Comparison of ENCODE assay signal across 8 cellular contexts in genomic region chr17:2786176-2786881, GRCh38. TPM values are rescaled to one million over a fixed set of nuclear protein-coding genes. Genes with fewer than 3 reads are reported as not detected.
A peak's percentile ranks its signal among the peaks of the same experiment; 100 is the strongest.
DNase-seq lines count a peak whose midpoint lies in the region; ATAC-seq and TF ChIP-seq lines count a peak whose summit lies in the region.

No MANE protein-coding gene starts in this region.

- H3K27me3 ChIP-seq in AG04450 (ENCODE audit: control insufficient read depth, insufficient read depth, low read length) (peaks cover 2% of the 10 kb centered on the region), mucosa of rectum (ENCODE audit: control insufficient read depth in 2 of 2, insufficient read depth in 2 of 2, low read length in 2 of 2) (no peaks in the 10 kb centered on the region)

- POLR2A ChIA-PET in AG04450 (lab: Yijun Ruan, JAX), result no interaction called here

- peak; percentile 29 for DNase-seq in AG04450 (ENCODE audit: low read depth, low spot score)
- DNase-seq in Kasumi-1 (lab: John Stamatoyannopoulos, UW), result peak; percentile 51 to 54
- peak; percentile 97 for DNase-seq in OCI-M1 (lab: John Stamatoyannopoulos, UW)
- DNase-seq in activated CD8-positive, alpha-beta memory T cell treated with anti-CD3 and anti-CD28 coated beads, Interleukin-2, amount 50 U/mL, for 4 hours, result peak; percentile 91
- peak; percentile 83 for DNase-seq in epithelial cell of esophagus (ENCODE audit: low read depth)
- DNase-seq in stimulated activated CD8-positive, alpha-beta memory T cell treated with anti-CD3 and anti-CD28 coated beads, Interleukin-4, amount 100 ng/mL, for 4 hours (ENCODE audit: low read depth in 2 of 2, low spot score in 1 of 2), result peak; percentile 74 to 81

- CTCF ChIA-PET in AG04450 (lab: Charles Lee), result interaction anchor here (0.6 to 2.4 kb wide), 11 partner anchors 14 to 862 kb away, joined by 3 to 9 read pairs (median 3); no protein-coding TSS in a partner anchor

- H3K9ac ChIP-seq in mucosa of rectum (ENCODE audit: low read depth in 1 of 2, low read length in 2 of 2), result peak overlapping the region in 1 of 2 donors; percentile 8

- peak; percentile 76 for ATAC-seq in GM19395 (IDR thresholded peaks at IDR 0.05; ENCODE audit: unreplicated experiment)

- H3K36me3 ChIP-seq in mucosa of rectum (ENCODE audit: control insufficient read depth in 2 of 2, insufficient read depth in 2 of 2, low read length in 2 of 2), result no peaks in the 10 kb centered on the region

- no peak overlapping the region for H3K27ac ChIP-seq in AG04450 (ENCODE audit: low read depth, low read length)
- H3K27ac ChIP-seq in mucosa of rectum (ENCODE audit: low read depth in 2 of 2, low read length in 2 of 2), result peak overlapping the region; percentile 40 to 62

- peaks cover 4% of the 10 kb centered on the region; the same call in 1 of the 2 replicates for H3K9me3 ChIP-seq in AG04450 (ENCODE audit: control insufficient read depth, insufficient read depth, low read length)
- H3K9me3 ChIP-seq in mucosa of rectum (ENCODE audit: control insufficient read depth in 2 of 2, low read length in 2 of 2), result no peaks in the 10 kb centered on the region

- H3K4me3 ChIP-seq in AG04450 (ENCODE audit: low read depth, low read length) (no peak overlapping the region), epithelial cell of esophagus (ENCODE audit: low read length) (no peak overlapping the region), mucosa of rectum (ENCODE audit: low read length in 2 of 2) (no peak overlapping the region)

- TF ChIP-seq CTCF in AG04450 (IDR thresholded peaks at IDR 0.05; ENCODE audit: low read depth, low read length), result peak; percentile 74
- TF ChIP-seq CTCF in epithelial cell of esophagus (IDR thresholded peaks at IDR 0.05; ENCODE audit: insufficient read depth, low read depth, low read length, missing control alignments), result peak; percentile 81

- H3K4me1 ChIP-seq in mucosa of rectum (ENCODE audit: control insufficient read depth in 2 of 2, insufficient read depth in 2 of 2, low read length in 2 of 2), result no peaks in the 10 kb centered on the region

RNA-seq across cellular contexts. Expression of gene RAP1GAP2, which starts 9.9 kb away (rescaled TPM):
- polyA plus RNA-seq in AG04450 (2011; rRNA removed), result 2.8 and 3.4 TPM in 2 replicates
- 5.0 and 5.9 TPM in 2 replicates for polyA minus RNA-seq in AG04450 (2011; rRNA and poly(A)+ RNA removed)

RNA-seq across cellular contexts. Expression of gene CCDC92B, which starts 36.9 kb away (rescaled TPM):
- not detected in 2 replicates for polyA plus RNA-seq in AG04450 (2011; rRNA removed)
- polyA minus RNA-seq in AG04450 (2011; rRNA and poly(A)+ RNA removed), result not detected in 2 replicates

Comparison
In these comparisons a context has a peak if more than half of its experiments do, and no peak if none do; other contexts are left out.
1. DNase-seq: peak in every context shown above with its lines; median percentile 97 in OCI-M1; 91 in activated CD8-positive, alpha-beta memory T cell treated with anti-CD3 and anti-CD28 coated beads, Interleukin-2, amount 50 U/mL, for 4 hours; 83 in epithelial cell of esophagus; 78 in stimulated activated CD8-positive, alpha-beta memory T cell treated with anti-CD3 and anti-CD28 coated beads, Interleukin-4, amount 100 ng/mL, for 4 hours; 52 in Kasumi-1; 29 in AG04450.